In genomic region chr18:47075098-47075883, GRCh38 we compare ENCODE assay signal across 1 cellular context.
TF ChIP-seq lines count a peak whose summit lies in the region.

No MANE protein-coding gene starts in this region.

TF ChIP-seq in K562, 482 proteins besides CTCF, POLR2A, EP300 and RAD21 (continued from another document):
- TF ChIP-seq CHD7 (IDR thresholded peaks at IDR 0.05; ENCODE audit: low read depth, low read length) (no peak), WHSC1 (IDR thresholded peaks at IDR 0.05; ENCODE audit: low read length) (no peak), NCOA1 (IDR thresholded peaks at IDR 0.05; ENCODE audit: low read depth) (no peak), PRDM10 (IDR thresholded peaks at IDR 0.05; ENCODE audit: partially characterized antibody) (peak; percentile 20), SMARCE1 (IDR thresholded peaks at IDR 0.05) (no peak), FOSL1 (tag; conservative IDR thresholded peaks at IDR 0.05) (peak; percentile 34), SRSF3 (IDR thresholded peaks at IDR 0.05; ENCODE audit: insufficient read depth, low read length) (no peak), TEAD4 (IDR thresholded peaks at IDR 0.05; ENCODE audit: low read length) (no peak), TEAD4 (CRISPR knock-in tag; IDR thresholded peaks at IDR 0.05; ENCODE audit: borderline replicate concordance) (no peak), HMBOX1 (IDR thresholded peaks at IDR 0.05) (no peak), TSHZ1 (CRISPR knock-in tag; IDR thresholded peaks at IDR 0.05) (no peak)
- TF ChIP-seq, protein P1, sequence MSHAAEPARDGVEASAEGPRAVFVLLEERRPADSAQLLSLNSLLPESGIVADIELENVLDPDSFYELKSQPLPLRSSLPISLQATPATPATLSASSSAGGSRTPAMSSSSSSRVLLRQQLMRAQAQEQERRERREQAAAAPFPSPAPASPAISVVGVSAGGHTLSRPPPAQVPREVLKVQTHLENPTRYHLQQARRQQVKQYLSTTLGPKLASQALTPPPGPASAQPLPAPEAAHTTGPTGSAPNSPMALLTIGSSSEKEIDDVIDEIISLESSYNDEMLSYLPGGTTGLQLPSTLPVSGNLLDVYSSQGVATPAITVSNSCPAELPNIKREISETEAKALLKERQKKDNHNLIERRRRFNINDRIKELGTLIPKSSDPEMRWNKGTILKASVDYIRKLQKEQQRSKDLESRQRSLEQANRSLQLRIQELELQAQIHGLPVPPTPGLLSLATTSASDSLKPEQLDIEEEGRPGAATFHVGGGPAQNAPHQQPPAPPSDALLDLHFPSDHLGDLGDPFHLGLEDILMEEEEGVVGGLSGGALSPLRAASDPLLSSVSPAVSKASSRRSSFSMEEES (CRISPR knock-in tag; IDR thresholded peaks at IDR 0.05) = no peak
